8 cellular contexts compared by ENCODE assay signal in the genomic region with DNA sequence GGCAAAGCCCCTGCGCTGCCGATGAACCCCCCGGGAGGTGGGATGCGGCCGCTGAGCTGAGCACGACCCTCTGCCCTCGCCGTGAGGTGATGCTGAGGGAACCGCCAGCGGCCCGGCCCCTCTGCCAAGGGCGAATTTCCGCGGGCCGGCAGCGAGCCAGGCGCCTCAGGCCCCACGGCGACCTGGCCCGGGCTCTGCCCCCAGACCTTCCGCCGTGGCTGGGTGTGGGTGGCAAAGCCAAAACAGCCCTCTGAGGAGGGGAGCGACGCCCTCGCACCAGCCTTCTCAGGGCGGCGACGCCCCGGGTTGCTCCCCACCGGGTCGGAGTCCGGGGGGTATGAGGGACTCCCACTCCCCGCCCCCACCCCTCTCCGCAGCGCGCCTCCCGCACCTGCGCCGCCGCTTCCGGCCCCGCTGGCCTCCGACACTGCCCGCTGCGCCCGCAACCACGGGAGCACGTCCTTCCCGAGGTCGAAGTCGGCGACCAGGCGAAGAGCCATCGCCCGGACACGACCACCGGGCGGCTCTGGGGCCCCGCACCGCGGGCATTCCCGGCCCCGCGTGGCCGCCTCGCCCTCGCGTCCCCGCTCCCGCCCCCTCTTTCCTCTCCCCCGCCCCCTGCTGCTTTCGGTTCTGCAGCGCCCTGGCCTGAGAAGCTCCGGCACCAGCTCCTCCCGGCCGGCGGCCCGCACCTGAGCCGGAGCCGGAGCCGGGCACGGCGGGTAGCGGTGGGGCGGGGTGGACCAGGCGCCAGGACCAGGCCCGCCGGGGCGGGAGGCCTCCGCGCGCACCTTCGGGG. TPM values are rescaled to one million over a fixed set of nuclear protein-coding genes. Genes with fewer than 3 reads are reported as not detected.
A peak's percentile ranks its signal among the peaks of the same experiment; 100 is the strongest.
DNase-seq lines count a peak whose midpoint lies in the region; ATAC-seq and TF ChIP-seq lines count a peak whose summit lies in the region.

A gene with protein sequence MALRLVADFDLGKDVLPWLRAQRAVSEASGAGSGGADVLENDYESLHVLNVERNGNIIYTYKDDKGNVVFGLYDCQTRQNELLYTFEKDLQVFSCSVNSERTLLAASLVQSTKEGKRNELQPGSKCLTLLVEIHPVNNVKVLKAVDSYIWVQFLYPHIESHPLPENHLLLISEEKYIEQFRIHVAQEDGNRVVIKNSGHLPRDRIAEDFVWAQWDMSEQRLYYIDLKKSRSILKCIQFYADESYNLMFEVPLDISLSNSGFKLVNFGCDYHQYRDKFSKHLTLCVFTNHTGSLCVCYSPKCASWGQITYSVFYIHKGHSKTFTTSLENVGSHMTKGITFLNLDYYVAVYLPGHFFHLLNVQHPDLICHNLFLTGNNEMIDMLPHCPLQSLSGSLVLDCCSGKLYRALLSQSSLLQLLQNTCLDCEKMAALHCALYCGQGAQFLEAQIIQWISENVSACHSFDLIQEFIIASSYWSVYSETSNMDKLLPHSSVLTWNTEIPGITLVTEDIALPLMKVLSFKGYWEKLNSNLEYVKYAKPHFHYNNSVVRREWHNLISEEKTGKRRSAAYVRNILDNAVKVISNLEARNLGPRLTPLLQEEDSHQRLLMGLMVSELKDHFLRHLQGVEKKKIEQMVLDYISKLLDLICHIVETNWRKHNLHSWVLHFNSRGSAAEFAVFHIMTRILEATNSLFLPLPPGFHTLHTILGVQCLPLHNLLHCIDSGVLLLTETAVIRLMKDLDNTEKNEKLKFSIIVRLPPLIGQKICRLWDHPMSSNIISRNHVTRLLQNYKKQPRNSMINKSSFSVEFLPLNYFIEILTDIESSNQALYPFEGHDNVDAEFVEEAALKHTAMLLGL (minus strand): TSS at position 528 of the 799 bp plus-strand sequence. CDS start 28 bp downstream, at position 500.

- DNase-seq in EH (ENCODE audit: low read depth), result peak; percentile 49
- DNase-seq in LNCaP clone FGC (ENCODE audit: low read depth), result no peak
- DNase-seq in activated CD4-positive, CD25-positive, alpha-beta regulatory T cell (lab: John Stamatoyannopoulos, UW), result peak; percentile 23 to 43 (median 34)
- no peak for DNase-seq in choroid plexus epithelial cell (ENCODE audit: low read depth)
- peak; percentile 86 for DNase-seq in left lobe of liver (ENCODE audit: low spot score)
- DNase-seq in stimulated activated CD4-positive, alpha-beta T cell treated with anti-CD3 and anti-CD28 coated beads, Interleukin-4, amount 100 ng/mL, for 4 hours, result peak; percentile 42 to 46
- no peak for DNase-seq in cerebellar cortex (ENCODE audit: low spot score)

- TF ChIP-seq CTCF in LNCaP clone FGC (IDR thresholded peaks at IDR 0.05; ENCODE audit: control insufficient read depth, extremely low read depth, insufficient read depth), result peak; percentile 18; the same call in 1 of the 2 replicates
- no peak for TF ChIP-seq CTCF in choroid plexus epithelial cell (conservative IDR thresholded peaks at IDR 0.05; ENCODE audit: low read depth, low read length)

- H3K4me3 ChIP-seq in LNCaP clone FGC (ENCODE audit: low read depth, low read length), result peak within 1 kb of the TSS; percentile 40
- H3K4me3 ChIP-seq in choroid plexus epithelial cell (ENCODE audit: low read depth, low read length), result peak within 1 kb of the TSS; percentile 68

- ATAC-seq in GM21529 (IDR thresholded peaks at IDR 0.05; ENCODE audit: unreplicated experiment) (peak; percentile 50), left lobe of liver (peak; percentile 90)

RNA-seq across cellular contexts. Expression of the gene that starts here (rescaled TPM):
- 24.3 TPM for total RNA-seq in left lobe of liver

Comparison
In these comparisons a context has a peak if more than half of its experiments do, and no peak if none do; other contexts are left out.
1. DNase-seq: peak in EH (single experiment), activated CD4-positive, CD25-positive, alpha-beta regulatory T cell (4 of 4), left lobe of liver (single experiment) and stimulated activated CD4-positive, alpha-beta T cell treated with anti-CD3 and anti-CD28 coated beads, Interleukin-4, amount 100 ng/mL, for 4 hours (2 of 2); none in LNCaP clone FGC (single experiment), choroid plexus epithelial cell (single experiment) and cerebellar cortex (single experiment).